Comparison of ENCODE assay signal across 11 cellular contexts in the genomic region with DNA sequence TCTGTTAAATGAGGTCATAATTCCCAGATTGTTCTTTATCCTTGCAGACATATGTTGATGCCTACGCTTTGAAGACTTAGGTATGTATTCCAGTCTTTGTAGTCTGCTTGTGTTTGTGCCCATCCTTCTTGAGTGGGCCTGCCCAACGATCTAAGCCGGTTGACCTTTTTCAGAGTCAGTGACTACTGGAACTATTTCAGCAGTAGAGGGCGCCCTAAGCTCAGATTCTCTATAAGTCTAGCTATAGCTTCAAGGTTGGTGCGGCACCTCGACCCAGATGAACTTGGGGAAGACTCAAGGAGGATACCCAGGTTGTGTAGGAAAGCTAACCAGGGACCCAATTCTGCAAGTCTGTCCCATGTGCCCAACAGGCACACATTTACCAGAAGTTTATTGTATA.
DNase-seq lines count a peak whose midpoint lies in the region; ATAC-seq and TF ChIP-seq lines count a peak whose summit lies in the region.
"Had no signal": no experiment of that assay in that cellular context is flagged by ENCODE, and none has a peak within 500 bp of the region (broad histone marks: within the 10 kb centered on the region; RNA-seq: fewer than 3 reads in every experiment).

No MANE protein-coding gene starts in this region.

- no peaks in the 10 kb centered on the region for H3K9me3 ChIP-seq in PC-9 (ENCODE audit: insufficient read depth, low read depth)
- H3K9me3 ChIP-seq: body of pancreas had no signal

- no peak for ATAC-seq in HG03097 (IDR thresholded peaks at IDR 0.05; ENCODE audit: low FRiP score, unreplicated experiment)
- ATAC-seq: body of pancreas; stimulated activated naive B cell treated with anti-CD40 and anti-IgM and Interleukin-4, amounts not matched to agents 10 μg/mL and 1 μg/mL and 100 μg/mL, for 72 hours had no signal

- H3K4me1 ChIP-seq in PC-9 (replicated peaks; ENCODE audit: insufficient read depth), result no peaks in the 10 kb centered on the region
- H3K4me1 ChIP-seq: body of pancreas had no signal

- no peak overlapping the region for H3K27ac ChIP-seq in PC-9
- H3K27ac ChIP-seq: body of pancreas had no signal

- H3F3A ChIP-seq in PC-9 (ENCODE audit: insufficient read depth, low read depth), result no peaks in the 10 kb centered on the region

- no peaks in the 10 kb centered on the region for H4K20me1 ChIP-seq in PC-9 (ENCODE audit: insufficient read depth)

- no peaks in the 10 kb centered on the region for H3K79me2 ChIP-seq in PC-9 (ENCODE audit: low read depth)

- H3K4me3 ChIP-seq in H7 (ENCODE audit: insufficient read depth, low read depth, low read length) (no peak overlapping the region), PC-9 (no peak overlapping the region)
- H3K4me3 ChIP-seq: body of pancreas had no signal

- BruUV-seq in PC-9 (replicated peaks; lab: Mats Ljungman, UMichigan), result no TSS peak

- H3K4me2 ChIP-seq in PC-9, result no peak overlapping the region

- CTCF ChIA-PET in PC-9 (lab: Charles Lee), result interaction anchor here (1.4 kb wide), 1 partner anchor 306 kb away, joined by 3 read pairs; no protein-coding TSS in a partner anchor

- DNase-seq in D341Med (ENCODE audit: low spot score) (peak; percentile 39), H7 (peak; percentile 65), PC-9 (no peak), iPS-NIHi7 (ENCODE audit: extremely low spot score) (peak; percentile 69), mesenteric fat pad (ENCODE audit: low spot score) (no peak), T-helper 9 cell (no peak), GDM1 (lab: John Stamatoyannopoulos, UW) (no peak)
- DNase-seq: body of pancreas; NCI-H146; stimulated activated naive B cell treated with anti-CD40 and anti-IgM and Interleukin-4, amounts not matched to agents 10 μg/mL and 1 μg/mL and 100 μg/mL, for 72 hours had no signal

- TF ChIP-seq CTCF in PC-9 (conservative IDR thresholded peaks at IDR 0.05), result peak; percentile 62

- H3K9me2 ChIP-seq in PC-9 (ENCODE audit: insufficient read depth), result no peaks in the 10 kb centered on the region

- H3K27me3 ChIP-seq in H7 (ENCODE audit: control insufficient read depth, insufficient read depth, low read length) (no peaks in the 10 kb centered on the region), PC-9 (ENCODE audit: insufficient read depth, low read depth) (peaks cover 15% of the 10 kb centered on the region)
- H3K27me3 ChIP-seq: body of pancreas had no signal

- H3K36me3 ChIP-seq in H7 (replicated peaks; ENCODE audit: control insufficient read depth, insufficient read depth, low read length), result no peaks in the 10 kb centered on the region
- H3K36me3 ChIP-seq in PC-9 (ENCODE audit: low read depth), result no peaks in the 10 kb centered on the region

- no peak overlapping the region for H2AFZ ChIP-seq in PC-9

- intact Hi-C loops in PC-9 (cut with micrococcal nuclease; ENCODE audit: unreplicated experiment), result loop anchor here (5.0 to 10.0 kb wide), 2 partner anchors 158 to 306 kb away; no protein-coding TSS in a partner anchor

- POLR2A ChIA-PET in PC-9 (lab: Charles Lee; ENCODE audit: unreplicated experiment), result no interaction called here

Comparison
In these comparisons a context has a peak if more than half of its experiments do, and no peak if none do; other contexts are left out.
1. DNase-seq: peak in D341Med (single experiment), H7 (single experiment) and iPS-NIHi7 (single experiment); none in PC-9 (0 of 2), mesenteric fat pad (single experiment), T-helper 9 cell (single experiment) and GDM1 (single experiment).